Comparison of ENCODE assay signal across 8 cellular contexts in genomic region chr11:18011633-18012313, GRCh38. TPM values are rescaled to one million over a fixed set of nuclear protein-coding genes. Genes with fewer than 3 reads are reported as not detected.
DNase-seq lines count a peak whose midpoint lies in the region; ATAC-seq, FAIRE-seq and TF ChIP-seq lines count a peak whose summit lies in the region.

No MANE protein-coding gene starts in this region.

- H3K27me3 Mint-ChIP-seq in activated B cell treated with CpG ODN at 0.5 μM for 24 hours: no peaks in the 10 kb centered on the region

- H3K9me3 ChIP-seq in hepatocyte (ENCODE audit: low read depth) (no peaks in the 10 kb centered on the region), small intestine (ENCODE audit: control insufficient read depth, low read depth) (no peaks in the 10 kb centered on the region)

- ATAC-seq in activated B cell treated with CpG ODN at 0.5 μM for 24 hours (ENCODE audit: low read depth) (no peak), GM19397 (IDR thresholded peaks at IDR 0.05; ENCODE audit: unreplicated experiment) (no peak)

- H3K4me1 ChIP-seq in hepatocyte (ENCODE audit: insufficient read depth) (no peaks in the 10 kb centered on the region), small intestine (ENCODE audit: control insufficient read depth in 2 of 2, insufficient read depth in 1 of 2, low read depth in 1 of 2, low read length in 1 of 2) (no peaks in the 10 kb centered on the region)

- peak overlapping the region; percentile 91 for H3K4me2 ChIP-seq in hepatocyte

- intact Hi-C loops in activated B cell treated with CpG ODN at 0.5 μM for 24 hours (cut with micrococcal nuclease): loop anchor here (2.0 to 10.0 kb wide), 7 partner anchors 21 to 1273 kb away; partner anchors contain the start of genes C11orf58, GTF2H1, HPS5 and IGSF22

- H3K9me3 Mint-ChIP-seq in activated B cell treated with CpG ODN at 0.5 μM for 24 hours: no peaks in the 10 kb centered on the region

- no peak for TF ChIP-seq CTCF in activated B cell treated with CpG ODN at 0.5 μM for 24 hours (IDR thresholded peaks at IDR 0.05)
- no peak for TF ChIP-seq CTCF in hepatocyte (IDR thresholded peaks at IDR 0.05; ENCODE audit: poor library complexity)

- H3K27me3 ChIP-seq in hepatocyte (no peaks in the 10 kb centered on the region), small intestine (ENCODE audit: control insufficient read depth in 2 of 2, insufficient read depth in 2 of 2, low read length in 2 of 2) (no peaks in the 10 kb centered on the region)

- peaks cover 16% of the 10 kb centered on the region for H3K4me1 Mint-ChIP-seq in activated B cell treated with CpG ODN at 0.5 μM for 24 hours

- no peak for FAIRE-seq in small intestine (lab: Jason Lieb, UNC)

- WGBS in hepatocyte (ENCODE audit: low lambda C conversion rate, missing lambda C conversion rate): 58% methylated on average over 18 of the region's 18 CpGs
- WGBS in small intestine, 3 donors: 48 to 63% (median 59%) methylated on average over 18 of the region's 18 CpGs

- peak; percentile 29 for DNase-seq in DMS53 (lab: John Stamatoyannopoulos, UW)
- DNase-seq in DMS53 treated with DMSO at 0.1 percent for 48 hours (lab: John Stamatoyannopoulos, UW; ENCODE audit: unreplicated experiment): no peak
- DNase-seq in activated B cell treated with CpG ODN at 0.5 μM for 24 hours: no peak
- no peak for DNase-seq in hepatocyte (ENCODE audit: low spot score)
- DNase-seq in stimulated activated CD8-positive, alpha-beta memory T cell treated with anti-CD3 and anti-CD28 coated beads, Interleukin-4, amount 100 ng/mL, for 48 hours: peak; percentile 25
- no peak for DNase-seq in small intestine
- DNase-seq in activated gamma-delta T cell treated with Interleukin-2 at 50 U/mL for 16 hours: no peak

- peaks cover 7% of the 10 kb centered on the region for H3K79me2 ChIP-seq in hepatocyte

- no peaks in the 10 kb centered on the region for H4K20me1 ChIP-seq in hepatocyte (ENCODE audit: insufficient read depth, poor library complexity, severe bottlenecking)

- CTCF ChIA-PET in activated B cell treated with CpG ODN at 0.5 μM for 24 hours (lab: Charles Lee): no interaction called here

- H3K36me3 ChIP-seq in hepatocyte (replicated peaks; ENCODE audit: insufficient read depth, low read depth) (no peaks in the 10 kb centered on the region), small intestine (ENCODE audit: control insufficient read depth in 2 of 2, insufficient read depth in 2 of 2, low read length in 2 of 2) (no peaks in the 10 kb centered on the region)

- H2AFZ ChIP-seq in hepatocyte: peak overlapping the region; percentile 100

- H3K27ac Mint-ChIP-seq in activated B cell treated with CpG ODN at 0.5 μM for 24 hours: peak overlapping the region; percentile 99

- H3K9me2 ChIP-seq in hepatocyte (replicated peaks; ENCODE audit: insufficient read depth): no peaks in the 10 kb centered on the region

- H3K27ac ChIP-seq in hepatocyte (no peak overlapping the region), small intestine (ENCODE audit: low read depth in 1 of 2, low read length in 1 of 2) (peak overlapping the region in 1 of 2 donors; percentile 94)

- H3K36me3 Mint-ChIP-seq in activated B cell treated with CpG ODN at 0.5 μM for 24 hours (ENCODE audit: low read depth): peaks cover 9% of the 10 kb centered on the region

- POLR2A ChIA-PET in activated B cell treated with CpG ODN at 0.5 μM for 24 hours (lab: Charles Lee): interaction anchor here (0.6 to 3.0 kb wide), 3 partner anchors 94 to 384 kb away, joined by 5 to 14 read pairs (median 9); partner anchors contain the start of gene SAAL1

- H3K4me3 ChIP-seq in hepatocyte (peak overlapping the region; percentile 81), small intestine (ENCODE audit: low read depth in 1 of 2, low read length in 2 of 2) (peak overlapping the region in 1 of 2 donors; percentile 72)

- peak overlapping the region; percentile 100 for H3K4me3 Mint-ChIP-seq in activated B cell treated with CpG ODN at 0.5 μM for 24 hours

RNA-seq across cellular contexts. Expression of gene SERGEF, which starts 1.1 kb away (rescaled TPM):
- total RNA-seq in activated B cell treated with CpG ODN at 0.5 μM for 24 hours (38.4 and 47.4 TPM in 2 replicates), hepatocyte (24.8 and 28.7 TPM in 2 replicates)
- polyA plus RNA-seq in hepatocyte (21.7 and 26.0 TPM in 2 replicates), small intestine (10 to 100 TPM; 19.2 to 31.1 (median 29.1) TPM)

RNA-seq across cellular contexts. Expression of gene TPH1, which starts 34.3 kb away (rescaled TPM):
- total RNA-seq in activated B cell treated with CpG ODN at 0.5 μM for 24 hours (1.2 and 1.4 TPM in 2 replicates), hepatocyte (0.32 and 0.37 TPM in 2 replicates)
- polyA plus RNA-seq in hepatocyte (not detected in 2 replicates), small intestine (1 to 10 TPM; 1.3 to 3.0 (median 2.0) TPM)

Comparison
In these comparisons a context has a peak if more than half of its experiments do, and no peak if none do; other contexts are left out.
1. DNase-seq: peak in DMS53 (single experiment) and stimulated activated CD8-positive, alpha-beta memory T cell treated with anti-CD3 and anti-CD28 coated beads, Interleukin-4, amount 100 ng/mL, for 48 hours (single experiment); none in DMS53 treated with DMSO at 0.1 percent for 48 hours (single experiment), activated B cell treated with CpG ODN at 0.5 μM for 24 hours (single experiment), hepatocyte (single experiment), small intestine (single experiment) and activated gamma-delta T cell treated with Interleukin-2 at 50 U/mL for 16 hours (single experiment).